Comparison of ENCODE assay signal across 21 cellular contexts in the genomic region with DNA sequence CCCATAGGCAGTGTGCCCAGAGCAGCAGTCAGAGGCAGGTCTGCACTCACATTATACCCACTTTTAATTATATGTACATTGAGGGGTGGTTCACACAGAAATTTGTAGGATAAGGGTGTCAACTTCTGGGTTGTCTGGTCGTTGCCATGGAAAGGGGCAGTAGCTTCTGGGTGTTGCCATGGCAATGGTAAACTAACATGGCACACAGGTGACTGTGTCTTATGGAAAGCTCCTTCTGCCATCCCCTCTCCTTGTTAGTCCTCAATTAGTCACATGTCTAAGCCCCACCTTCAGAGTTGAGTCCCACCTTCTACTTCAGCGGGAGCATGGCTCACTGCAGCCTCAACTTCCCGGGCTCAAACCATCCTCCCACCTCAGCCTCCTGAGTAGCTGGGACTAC.
"Had no signal": no experiment of that assay in that cellular context is flagged by ENCODE, and none has a peak within 500 bp of the region (broad histone marks: within the 10 kb centered on the region; RNA-seq: fewer than 3 reads in every experiment).

No MANE protein-coding gene starts in this region.

- H3K36me3 Mint-ChIP-seq: naive thymus-derived CD8-positive, alpha-beta T cell; stimulated activated memory B cell treated with anti-CD40 and anti-IgM and Interleukin-4, amounts not matched to agents 10 μg/mL and 1 μg/mL and 100 μg/mL, for 72 hours had no signal

- H3K9me3 ChIP-seq: mucosa of descending colon, neutrophil, psoas muscle, tibial artery, upper lobe of left lung had no signal

- DNase-seq: cerebellar nuclear complex; dorsolateral prefrontal cortex; effector CD8-positive, alpha-beta T cell; foreskin melanocyte; islet precursor cell; left cardiac atrium; mucosa of descending colon; naive thymus-derived CD8-positive, alpha-beta T cell; psoas muscle; retina; spleen; stimulated activated CD4-positive, alpha-beta T cell treated with anti-CD3 and anti-CD28 coated beads, Interleukin-15, amount 100 ng/mL, for 24 hours; stimulated activated CD4-positive, alpha-beta T cell treated with anti-CD3 and anti-CD28 coated beads, Interleukin-1b, Interleukin-23, amount 100 ng/mL, for 48 hours; stimulated activated CD4-positive, alpha-beta T cell treated with anti-CD3 and anti-CD28 coated beads, Interleukin-4, amount 100 ng/mL, for 24 hours; tibial artery; upper lobe of left lung had no signal

- H3K27me3 ChIP-seq: dorsolateral prefrontal cortex, upper lobe of left lung had no signal

- H3K4me3 ChIP-seq: coronary artery, dorsolateral prefrontal cortex, mucosa of descending colon, psoas muscle, spleen, tibial artery, upper lobe of left lung had no signal

- H3K36me3 ChIP-seq: neutrophil, spleen, tibial artery, upper lobe of left lung had no signal

- ATAC-seq: left cardiac atrium; mucosa of descending colon; naive thymus-derived CD8-positive, alpha-beta T cell; psoas muscle; sciatic nerve; stimulated activated memory B cell treated with anti-CD40 and anti-IgM and Interleukin-4, amounts not matched to agents 10 μg/mL and 1 μg/mL and 100 μg/mL, for 72 hours had no signal

- H3K27ac ChIP-seq: coronary artery, dorsolateral prefrontal cortex, neutrophil, psoas muscle, spleen, tibial artery, upper lobe of left lung had no signal

- H3K27ac Mint-ChIP-seq: naive thymus-derived CD8-positive, alpha-beta T cell; stimulated activated memory B cell treated with anti-CD40 and anti-IgM and Interleukin-4, amounts not matched to agents 10 μg/mL and 1 μg/mL and 100 μg/mL, for 72 hours; stimulated activated naive CD8-positive, alpha-beta T cell treated with anti-CD3 and anti-CD28 coated beads, Interleukin-15, Interleukin-2, amounts not matched to agents 100 ng/mL and 50 ng/mL, for 24 hours had no signal

- H3K4me3 Mint-ChIP-seq: naive thymus-derived CD8-positive, alpha-beta T cell; stimulated activated memory B cell treated with anti-CD40 and anti-IgM and Interleukin-4, amounts not matched to agents 10 μg/mL and 1 μg/mL and 100 μg/mL, for 72 hours; stimulated activated naive CD8-positive, alpha-beta T cell treated with anti-CD3 and anti-CD28 coated beads, Interleukin-15, Interleukin-2, amounts not matched to agents 100 ng/mL and 50 ng/mL, for 24 hours had no signal

- H3K4me1 Mint-ChIP-seq: stimulated activated memory B cell treated with anti-CD40 and anti-IgM and Interleukin-4, amounts not matched to agents 10 μg/mL and 1 μg/mL and 100 μg/mL, for 72 hours had no signal

- H3K9me3 Mint-ChIP-seq: stimulated activated naive CD8-positive, alpha-beta T cell treated with anti-CD3 and anti-CD28 coated beads, Interleukin-15, Interleukin-2, amounts not matched to agents 100 ng/mL and 50 ng/mL, for 24 hours had no signal
